ENCODE assay signal across 9 cellular contexts in genomic region chr2:111667542-111668273, GRCh38.
DNase-seq lines count a peak whose midpoint lies in the region; ATAC-seq and TF ChIP-seq lines count a peak whose summit lies in the region.
"Had no signal": no experiment of that assay in that cellular context is flagged by ENCODE, and none has a peak within 500 bp of the region (broad histone marks: within the 10 kb centered on the region; RNA-seq: fewer than 3 reads in every experiment).

No MANE protein-coding gene starts in this region.

- in situ Hi-C loops in brain microvascular endothelial cell (cut with HindIII; ENCODE audit: low pct_ligation_motif_present, low sequenced_read_pairs): no loop called here

- peak; percentile 78 for TF ChIP-seq CTCF in AG09319 (IDR thresholded peaks at IDR 0.05; ENCODE audit: low read depth, low read length)
- TF ChIP-seq CTCF in LNCaP clone FGC (IDR thresholded peaks at IDR 0.05; ENCODE audit: control insufficient read depth, extremely low read depth, insufficient read depth): peak; percentile 27
- TF ChIP-seq CTCF in brain microvascular endothelial cell (IDR thresholded peaks at IDR 0.05; ENCODE audit: low read depth, low read length, missing control alignments): peak; percentile 73

- intact Hi-C loops in posterior cingulate gyrus (cut with DNase I): no loop called here

- no peak for ATAC-seq in GM21576 (IDR thresholded peaks at IDR 0.05; ENCODE audit: unreplicated experiment)
- no peak for ATAC-seq in GM19467 (IDR thresholded peaks at IDR 0.05; ENCODE audit: unreplicated experiment)

- no peak overlapping the region for H3K27ac ChIP-seq in brain microvascular endothelial cell

- H3K4me3 ChIP-seq in LNCaP clone FGC (ENCODE audit: low read depth, low read length) (no peak overlapping the region), brain microvascular endothelial cell (ENCODE audit: low read depth, low read length) (no peak overlapping the region)

- no peaks in the 10 kb centered on the region for H3K27me3 ChIP-seq in brain microvascular endothelial cell (replicated peaks)

- H3K36me3 ChIP-seq in brain microvascular endothelial cell (replicated peaks): no peaks in the 10 kb centered on the region

- DNase-seq in AG09319 (ENCODE audit: extremely low read depth, low read depth) (peak; percentile 61), LNCaP clone FGC (ENCODE audit: low read depth) (peak; percentile 6), brain microvascular endothelial cell (peak; percentile 60), left kidney (ENCODE audit: low read depth, low spot score) (peak; percentile 43), C1 segment of cervical spinal cord (lab: John Stamatoyannopoulos, UW) (no peak), posterior cingulate gyrus (no peak)
- DNase-seq: NCI-H524 had no signal

Comparison
In these comparisons a context has a peak if more than half of its experiments do, and no peak if none do; other contexts are left out.
1. DNase-seq: peak in AG09319 (single experiment), LNCaP clone FGC (single experiment), brain microvascular endothelial cell (single experiment) and left kidney (single experiment); none in C1 segment of cervical spinal cord (0 of 14) and posterior cingulate gyrus (0 of 10).
2. CTCF ChIP-seq: peak in every context shown above with its lines; median percentile 78 in AG09319; 73 in brain microvascular endothelial cell; 27 in LNCaP clone FGC.